8 cellular contexts compared by ENCODE assay signal in genomic region chr2:170818294-170819104, GRCh38. TPM values are rescaled to one million over a fixed set of nuclear protein-coding genes. Genes with fewer than 3 reads are reported as not detected.
A peak's percentile ranks its signal among the peaks of the same experiment; 100 is the strongest.
DNase-seq lines count a peak whose midpoint lies in the region; ATAC-seq and TF ChIP-seq lines count a peak whose summit lies in the region.

No MANE protein-coding gene starts in this region.

- no peak overlapping the region for H3K23ac ChIP-seq in trophoblast cell (ENCODE audit: low read length)

- POLR2A ChIA-PET in PC-3 (lab: Charles Lee; ENCODE audit: unreplicated experiment) = no interaction called here

- no peak overlapping the region for H3K4ac ChIP-seq in trophoblast cell (ENCODE audit: low read depth, low read length)

- no peak overlapping the region for H2BK120ac ChIP-seq in trophoblast cell (ENCODE audit: insufficient read depth, low read length, poor library complexity)

- no peak overlapping the region for H4K12ac ChIP-seq in trophoblast cell (ENCODE audit: low read depth, low read length)

- peaks cover 46 to 51% of the 10 kb centered on the region in 2 donors for H3K4me1 Mint-ChIP-seq in effector memory CD8-positive, alpha-beta T cell (ENCODE audit: low read depth in 2 of 2)

- H2AK5ac ChIP-seq in trophoblast cell (ENCODE audit: low read length) = no peak overlapping the region

- H3K79me2 ChIP-seq in PC-3 (ENCODE audit: low read length) = no peaks in the 10 kb centered on the region
- no peaks in the 10 kb centered on the region for H3K79me2 ChIP-seq in trophoblast cell (ENCODE audit: control insufficient read depth, insufficient read depth, low read length, poor library complexity)

- no peaks in the 10 kb centered on the region for H3K79me1 ChIP-seq in trophoblast cell (ENCODE audit: low read length)

- peak overlapping the region; percentile 76 to 80 for H3K4me3 Mint-ChIP-seq in effector memory CD8-positive, alpha-beta T cell

- BruUV-seq in PC-3 (replicated peaks; lab: Mats Ljungman, UMichigan) = no TSS peak

- DNase-seq in DMS79 (lab: John Stamatoyannopoulos, UW) (peak; percentile 39), PC-3 (no peak), trophoblast cell (no peak), NK-92 (lab: John Stamatoyannopoulos, UW; ENCODE audit: unreplicated experiment) (no peak), CD1c-positive myeloid dendritic cell (ENCODE audit: extremely low spot score) (no peak), ureter (ENCODE audit: low spot score) (no peak)
- DNase-seq in effector memory CD8-positive, alpha-beta T cell = no peak

- no peaks in the 10 kb centered on the region for H4K20me1 ChIP-seq in PC-3 (ENCODE audit: low read length)

- WGBS in trophoblast cell (ENCODE audit: extremely low coverage, insufficient coverage, insufficient read length) = no CpG with 5 or more reads among the region's 60 CpGs

- H3K27me3 Mint-ChIP-seq in effector memory CD8-positive, alpha-beta T cell = peaks cover 81 to 98% of the 10 kb centered on the region in 2 donors

- no peaks in the 10 kb centered on the region for H3K36me3 ChIP-seq in PC-3 (ENCODE audit: low read depth, low read length)
- no peaks in the 10 kb centered on the region for H3K36me3 ChIP-seq in trophoblast cell (ENCODE audit: control insufficient read depth in 1 of 2, insufficient read depth in 2 of 2, low read length in 2 of 2)

- H4K91ac ChIP-seq in trophoblast cell (ENCODE audit: low read depth, low read length) = no peak overlapping the region

- H3K27me3 ChIP-seq in PC-3 (ENCODE audit: low read length) (no peaks in the 10 kb centered on the region), trophoblast cell (ENCODE audit: insufficient read depth, low read length) (peaks cover 89% of the 10 kb centered on the region)

- peak overlapping the region; percentile 98 for H3K4me2 ChIP-seq in PC-3 (ENCODE audit: low read length)
- peak overlapping the region; percentile 81 for H3K4me2 ChIP-seq in trophoblast cell (ENCODE audit: low read length)

- ATAC-seq in PC-3 = no peak
- no peak for ATAC-seq in effector memory CD8-positive, alpha-beta T cell (replicated peaks)
- no peak for ATAC-seq in GM18511 (IDR thresholded peaks at IDR 0.05; ENCODE audit: unreplicated experiment)

- H3K27ac Mint-ChIP-seq in effector memory CD8-positive, alpha-beta T cell = no peak overlapping the region

- H2BK12ac ChIP-seq in trophoblast cell (ENCODE audit: low read length) = no peak overlapping the region

- H3K27ac ChIP-seq in PC-3 (ENCODE audit: low read length) (no peak overlapping the region), trophoblast cell (ENCODE audit: low read depth, low read length) (no peak overlapping the region)

- no peak overlapping the region for H3K14ac ChIP-seq in trophoblast cell (ENCODE audit: low read length)

- no peaks in the 10 kb centered on the region for H3K9me3 ChIP-seq in PC-3 (ENCODE audit: low read length)
- H3K9me3 ChIP-seq in trophoblast cell (ENCODE audit: insufficient read depth, low read depth, low read length) = peaks cover 7% of the 10 kb centered on the region

- no peaks in the 10 kb centered on the region for H3K9me3 Mint-ChIP-seq in effector memory CD8-positive, alpha-beta T cell

- peak overlapping the region; percentile 97 for H3K4me3 ChIP-seq in PC-3 (ENCODE audit: low read length)
- H3K4me3 ChIP-seq in trophoblast cell (ENCODE audit: low read depth, low read length) = peak overlapping the region; percentile 60

- no peaks in the 10 kb centered on the region for H3K9me2 ChIP-seq in PC-3 (replicated peaks; ENCODE audit: low read length)

- H3K4me1 ChIP-seq in PC-3 (ENCODE audit: insufficient read depth, low read length) (peaks cover 8% of the 10 kb centered on the region; the same call in 1 of the 2 replicates), trophoblast cell (ENCODE audit: control insufficient read depth in 1 of 2, insufficient read depth in 2 of 2, low read length in 2 of 2) (peaks cover 34 to 39% of the 10 kb centered on the region in 2 experiments)

- H3F3A ChIP-seq in PC-3 (ENCODE audit: low read length, unreplicated experiment) = no peaks in the 10 kb centered on the region

- no peak overlapping the region for H4K8ac ChIP-seq in trophoblast cell (ENCODE audit: low read depth, low read length)

- TF ChIP-seq CTCF in PC-3 (conservative IDR thresholded peaks at IDR 0.05; ENCODE audit: low read depth, low read length) = no peak

- H3K18ac ChIP-seq in trophoblast cell (ENCODE audit: low read length) = no peak overlapping the region

- H3K9ac ChIP-seq in PC-3 (ENCODE audit: low read length) (no peak overlapping the region), trophoblast cell (ENCODE audit: low read length) (no peak overlapping the region)

- CTCF ChIA-PET in PC-3 (lab: Charles Lee) = interaction anchor here (0.6 kb wide), 1 partner anchor 764 kb away, joined by 3 read pairs; no protein-coding TSS in a partner anchor

- peaks cover 15% of the 10 kb centered on the region for H3K36me3 Mint-ChIP-seq in effector memory CD8-positive, alpha-beta T cell (ENCODE audit: insufficient read depth)

- intact Hi-C loops in PC-3 (cut with micrococcal nuclease) = no loop called here

- no peak overlapping the region for H2BK5ac ChIP-seq in trophoblast cell (ENCODE audit: low read depth, low read length, poor library complexity)

- peak overlapping the region; percentile 52; the same call in 1 of the 2 replicates for H2AFZ ChIP-seq in PC-3 (ENCODE audit: low read length)
- H2AFZ ChIP-seq in trophoblast cell (ENCODE audit: insufficient read depth, low read length, poor library complexity) = no peak overlapping the region

RNA-seq across cellular contexts. Expression of gene GAD1, which starts 1.8 kb away (rescaled TPM):
- total RNA-seq in PC-3 (2014; rRNA removed) (10.6 and 16.5 TPM in 2 replicates), ureter (0.57 TPM)
- polyA plus RNA-seq in trophoblast cell (2013) = 0.44 and 0.51 TPM in 2 replicates

RNA-seq across cellular contexts. Expression of gene ERICH2, which starts 48.3 kb away (rescaled TPM):
- total RNA-seq in PC-3 (2014; rRNA removed) = 1.4 and 1.9 TPM in 2 replicates
- polyA plus RNA-seq in trophoblast cell (2013) = 0.21 and 0.45 TPM in 2 replicates
- 1.4 TPM for total RNA-seq in ureter
